ENCODE assay signal across 12 cellular contexts in genomic region chr11:93736129-93736528, GRCh38. TPM values are rescaled to one million over a fixed set of nuclear protein-coding genes. Genes with fewer than 3 reads are reported as not detected.
DNase-seq lines count a peak whose midpoint lies in the region; ATAC-seq and TF ChIP-seq lines count a peak whose summit lies in the region.
"Had no signal": no experiment of that assay in that cellular context is flagged by ENCODE, and none has a peak within 500 bp of the region (broad histone marks: within the 10 kb centered on the region; RNA-seq: fewer than 3 reads in every experiment).

No MANE protein-coding gene starts in this region.

- H3K27me3 ChIP-seq in Panc1 (ENCODE audit: control insufficient read depth, insufficient read depth, low read length) (no peaks in the 10 kb centered on the region), endodermal cell (ENCODE audit: control insufficient read depth, insufficient read depth, low read length, poor library complexity, severe bottlenecking) (no peaks in the 10 kb centered on the region)
- H3K27me3 ChIP-seq: heart right ventricle, testis had no signal

- H3K27ac ChIP-seq in Panc1 (ENCODE audit: low read length) (peak overlapping the region; percentile 48; the same call in 1 of the 2 replicates), endodermal cell (ENCODE audit: low read depth, low read length) (no peak overlapping the region)
- H3K27ac ChIP-seq: heart right ventricle, testis had no signal

- ATAC-seq in Panc1 = no peak
- ATAC-seq in stimulated activated effector memory CD8-positive, alpha-beta T cell treated with anti-CD3 and anti-CD28 coated beads, Interleukin-12 subunit alpha, Interleukin-12 subunit beta, amount 100 ng/mL, for 72 hours = no peak
- no peak for ATAC-seq in sciatic nerve
- no peak for ATAC-seq in GM18909 (IDR thresholded peaks at IDR 0.05; ENCODE audit: poor library complexity, unreplicated experiment)
- ATAC-seq: heart right ventricle had no signal

- intact Hi-C loops in activated naive CD4-positive, alpha-beta T cell treated with anti-CD3 and anti-CD28 coated beads for 36 hours (cut with micrococcal nuclease) = no loop called here
- intact Hi-C loops in Panc1 (cut with micrococcal nuclease; ENCODE audit: unreplicated experiment) = no loop called here
- intact Hi-C loops in sciatic nerve (cut with DNase I) = no loop called here
- intact Hi-C loops in head of caudate nucleus (cut with DNase I) = no loop called here

- H3K36me3 ChIP-seq in Panc1 (ENCODE audit: control insufficient read depth, insufficient read depth, low read length) (peaks cover 92% of the 10 kb centered on the region), endodermal cell (ENCODE audit: control insufficient read depth, insufficient read depth, low read length) (peaks cover 88% of the 10 kb centered on the region)

- H3K4me1 Mint-ChIP-seq in activated naive CD4-positive, alpha-beta T cell treated with anti-CD3 and anti-CD28 coated beads for 36 hours (ENCODE audit: low read depth) = peaks cover 54% of the 10 kb centered on the region
- peaks cover 39% of the 10 kb centered on the region for H3K4me1 Mint-ChIP-seq in endodermal cell
- peaks cover 63% of the 10 kb centered on the region for H3K4me1 Mint-ChIP-seq in stimulated activated effector memory CD8-positive, alpha-beta T cell treated with anti-CD3 and anti-CD28 coated beads, Interleukin-12 subunit alpha, Interleukin-12 subunit beta, amount 100 ng/mL, for 72 hours

- no peaks in the 10 kb centered on the region for H3K27me3 Mint-ChIP-seq in activated naive CD4-positive, alpha-beta T cell treated with anti-CD3 and anti-CD28 coated beads for 36 hours (ENCODE audit: low read depth)
- H3K27me3 Mint-ChIP-seq in endodermal cell (ENCODE audit: insufficient read depth) = no peaks in the 10 kb centered on the region

- H3K4me3 Mint-ChIP-seq in activated naive CD4-positive, alpha-beta T cell treated with anti-CD3 and anti-CD28 coated beads for 36 hours = peak overlapping the region; percentile 46
- H3K4me3 Mint-ChIP-seq in endodermal cell = no peak overlapping the region
- H3K4me3 Mint-ChIP-seq in stimulated activated effector memory CD8-positive, alpha-beta T cell treated with anti-CD3 and anti-CD28 coated beads, Interleukin-12 subunit alpha, Interleukin-12 subunit beta, amount 100 ng/mL, for 72 hours = peak overlapping the region; percentile 98

- H3K36me3 Mint-ChIP-seq in activated naive CD4-positive, alpha-beta T cell treated with anti-CD3 and anti-CD28 coated beads for 36 hours (ENCODE audit: low read depth) = peaks cover 86% of the 10 kb centered on the region
- peaks cover 91% of the 10 kb centered on the region for H3K36me3 Mint-ChIP-seq in endodermal cell (ENCODE audit: low read depth)
- H3K36me3 Mint-ChIP-seq in stimulated activated effector memory CD8-positive, alpha-beta T cell treated with anti-CD3 and anti-CD28 coated beads, Interleukin-12 subunit alpha, Interleukin-12 subunit beta, amount 100 ng/mL, for 72 hours = peaks cover 100% of the 10 kb centered on the region

- peaks cover 60% of the 10 kb centered on the region for H3K4me1 ChIP-seq in Panc1 (ENCODE audit: control insufficient read depth, insufficient read depth, low read length)
- peaks cover 2% of the 10 kb centered on the region for H3K4me1 ChIP-seq in endodermal cell (ENCODE audit: control insufficient read depth, insufficient read depth, low read length)

- H3K9me3 Mint-ChIP-seq in activated naive CD4-positive, alpha-beta T cell treated with anti-CD3 and anti-CD28 coated beads for 36 hours = no peaks in the 10 kb centered on the region
- H3K9me3 Mint-ChIP-seq in endodermal cell = no peaks in the 10 kb centered on the region
- H3K9me3 Mint-ChIP-seq in stimulated activated effector memory CD8-positive, alpha-beta T cell treated with anti-CD3 and anti-CD28 coated beads, Interleukin-12 subunit alpha, Interleukin-12 subunit beta, amount 100 ng/mL, for 72 hours = no peaks in the 10 kb centered on the region

- no peak for DNase-seq in activated naive CD4-positive, alpha-beta T cell treated with anti-CD3 and anti-CD28 coated beads for 36 hours
- no peak for DNase-seq in activated naive CD4-positive, alpha-beta T cell treated with anti-CD3 and anti-CD28 coated beads, Interleukin-2, amount 50 U/mL, for 16 hours
- no peak for DNase-seq in Panc1 (ENCODE audit: low read depth, low spot score)
- no peak for DNase-seq in endodermal cell
- no peak for DNase-seq in stimulated activated effector memory CD8-positive, alpha-beta T cell treated with anti-CD3 and anti-CD28 coated beads, Interleukin-12 subunit alpha, Interleukin-12 subunit beta, amount 100 ng/mL, for 72 hours (ENCODE audit: low spot score in 2 of 2)
- no peak for DNase-seq in sciatic nerve (ENCODE audit: low spot score)
- no peak for DNase-seq in head of caudate nucleus
- DNase-seq: dermis blood vessel endothelial cell, heart right ventricle, KG1, testis had no signal

- no peak for TF ChIP-seq CTCF in Panc1 (IDR thresholded peaks at IDR 0.05)
- TF ChIP-seq CTCF in endodermal cell (conservative IDR thresholded peaks at IDR 0.05) = no peak

- BruUV-seq in Panc1 (replicated peaks; lab: Mats Ljungman, UMichigan) = no TSS peak

- H3K9me3 ChIP-seq in Panc1 (ENCODE audit: control insufficient read depth, insufficient read depth, low read depth, low read length) (no peaks in the 10 kb centered on the region), endodermal cell (ENCODE audit: control insufficient read depth, low read length) (no peaks in the 10 kb centered on the region)
- H3K9me3 ChIP-seq: heart right ventricle, testis had no signal

- in situ Hi-C loops in Panc1 (cut with HindIII; ENCODE audit: low pct_unique_long_range_greater_than_20kb, low sequenced_read_pairs) = no loop called here

- H3K9ac ChIP-seq in endodermal cell (ENCODE audit: extremely low read depth, low read length, poor library complexity, severe bottlenecking) = peak overlapping the region; percentile 1

- H3K27ac Mint-ChIP-seq in activated naive CD4-positive, alpha-beta T cell treated with anti-CD3 and anti-CD28 coated beads for 36 hours = peak overlapping the region; percentile 82
- H3K27ac Mint-ChIP-seq in endodermal cell = no peak overlapping the region
- peak overlapping the region; percentile 100 for H3K27ac Mint-ChIP-seq in stimulated activated effector memory CD8-positive, alpha-beta T cell treated with anti-CD3 and anti-CD28 coated beads, Interleukin-12 subunit alpha, Interleukin-12 subunit beta, amount 100 ng/mL, for 72 hours

- POLR2A ChIA-PET in Panc1 (lab: Charles Lee) = interaction anchor here (0.6 kb wide), 1 partner anchor 182 kb away, joined by 8 read pairs; no protein-coding TSS in a partner anchor

- CTCF ChIA-PET in activated naive CD4-positive, alpha-beta T cell treated with anti-CD3 and anti-CD28 coated beads for 36 hours (lab: Charles Lee) = no interaction called here
- CTCF ChIA-PET in Panc1 (lab: Charles Lee) = no interaction called here

- peak overlapping the region in 1 of 2 experiments; percentile 84; a peak in 1 of 4 replicates for H3K4me3 ChIP-seq in Panc1 (ENCODE audit: low read depth in 2 of 2, low read length in 2 of 2)
- peak overlapping the region; percentile 87 for H3K4me3 ChIP-seq in endodermal cell (ENCODE audit: low read length)
- H3K4me3 ChIP-seq: heart right ventricle, testis had no signal

RNA-seq across cellular contexts. Expression of gene TAF1D, which starts 5.2 kb away (rescaled TPM):
- total RNA-seq in activated naive CD4-positive, alpha-beta T cell treated with anti-CD3 and anti-CD28 coated beads for 36 hours = 100 to 1,000 TPM; 442 to 482 TPM
- total RNA-seq in Panc1 (2021; ENCODE audit: unreplicated experiment) = 165 TPM
- 79.9 TPM for polyA plus RNA-seq in Panc1 (2012; ENCODE audit: insufficient read length)
- 100 to 1,000 TPM; 195 to 231 TPM for total RNA-seq in endodermal cell
- 238 TPM for polyA plus RNA-seq in endodermal cell (2013, experiment 1 of 2)
- 234 TPM for polyA plus RNA-seq in endodermal cell (2013, experiment 2 of 2)
- 121 TPM for total RNA-seq in sciatic nerve

RNA-seq across cellular contexts. Expression of gene C11orf54, which starts 5.3 kb away (rescaled TPM):
- 10 to 100 TPM; 15.1 to 16.3 TPM for total RNA-seq in activated naive CD4-positive, alpha-beta T cell treated with anti-CD3 and anti-CD28 coated beads for 36 hours
- 31.0 TPM for total RNA-seq in Panc1 (2021; ENCODE audit: unreplicated experiment)
- polyA plus RNA-seq in Panc1 (2012; ENCODE audit: insufficient read length) = 16.5 TPM
- 10 to 100 TPM; 18.8 to 33.6 TPM for total RNA-seq in endodermal cell
- 37.0 TPM for polyA plus RNA-seq in endodermal cell (2013, experiment 1 of 2)
- 32.8 TPM for polyA plus RNA-seq in endodermal cell (2013, experiment 2 of 2)
- total RNA-seq in sciatic nerve = 38.2 TPM

RNA-seq across cellular contexts. Expression of gene MED17, which starts 48.0 kb away (rescaled TPM):
- 10 to 100 TPM; 19.4 to 22.6 TPM for total RNA-seq in activated naive CD4-positive, alpha-beta T cell treated with anti-CD3 and anti-CD28 coated beads for 36 hours
- total RNA-seq in Panc1 (2021; ENCODE audit: unreplicated experiment) = 52.4 TPM
- polyA plus RNA-seq in Panc1 (2012; ENCODE audit: insufficient read length) = 53.1 TPM
- 10 to 100 TPM; 40.6 to 46.2 TPM for total RNA-seq in endodermal cell
- polyA plus RNA-seq in endodermal cell (2013, experiment 1 of 2) = 41.1 TPM
- polyA plus RNA-seq in endodermal cell (2013, experiment 2 of 2) = 41.4 TPM
- 29.0 TPM for total RNA-seq in sciatic nerve
